Comparison of ENCODE assay signal across 13 cellular contexts in the genomic region with DNA sequence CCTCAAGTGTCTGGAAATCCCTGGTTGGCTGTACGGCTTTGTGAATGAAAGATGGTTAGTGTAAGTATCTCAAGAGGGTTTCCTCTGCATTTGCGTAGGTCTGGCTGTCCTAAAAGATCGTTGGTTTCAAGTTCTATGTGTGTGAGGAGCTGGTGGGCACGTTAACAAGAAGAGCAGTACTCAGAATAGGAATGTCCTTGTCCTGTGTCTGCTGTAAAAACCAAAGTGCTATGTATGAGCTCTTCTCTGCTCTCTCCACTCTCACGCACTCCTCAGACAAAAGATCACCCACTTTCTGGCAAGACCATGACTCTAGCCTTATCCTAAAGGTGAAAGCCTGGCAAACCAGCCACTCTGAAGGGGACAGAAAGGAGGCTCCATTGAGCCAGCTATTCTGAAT. TPM values are rescaled to one million over a fixed set of nuclear protein-coding genes. Genes with fewer than 3 reads are reported as not detected.
DNase-seq lines count a peak whose midpoint lies in the region; ATAC-seq lines count a peak whose summit lies in the region.
"Had no signal": no experiment of that assay in that cellular context is flagged by ENCODE, and none has a peak within 500 bp of the region (broad histone marks: within the 10 kb centered on the region; RNA-seq: fewer than 3 reads in every experiment).

No MANE protein-coding gene starts in this region.

- H3K36me3 Mint-ChIP-seq in IgD-negative memory B cell = peaks cover 3% of the 10 kb centered on the region

- DNase-seq in NCI-H2029 treated with DMSO at 0.1 percent for 48 hours (lab: John Stamatoyannopoulos, UW) = no peak
- DNase-seq in SIG-M5 treated with dmso at 0.1 percent for 504 hours (lab: John Stamatoyannopoulos, UW; ENCODE audit: unreplicated experiment) = no peak
- DNase-seq: activated CD4-positive, CD25-positive, alpha-beta regulatory T cell; DND-41; esophagus squamous epithelium; NCI-H1930; substantia nigra had no signal

- no peaks in the 10 kb centered on the region for H3K27me3 ChIP-seq in iPS-18a (ENCODE audit: control insufficient read depth, insufficient read depth, low read length)
- H3K27me3 ChIP-seq: esophagus squamous epithelium had no signal

- no peaks in the 10 kb centered on the region for H3K36me3 ChIP-seq in iPS-18a (ENCODE audit: control insufficient read depth, low read depth, low read length)
- H3K36me3 ChIP-seq: esophagus squamous epithelium had no signal

- H3K4me3 Mint-ChIP-seq in IgD-negative memory B cell = peak overlapping the region in 3 of 4 donors; percentile 10 to 66 (median 60)
- H3K4me3 Mint-ChIP-seq: brain had no signal

- no peaks in the 10 kb centered on the region for H3K27me3 Mint-ChIP-seq in IgD-negative memory B cell
- H3K27me3 Mint-ChIP-seq: brain had no signal

- H3K27ac Mint-ChIP-seq in IgD-negative memory B cell = peak overlapping the region in 2 of 3 donors; percentile 6 to 91

- no peak overlapping the region for H3K4me3 ChIP-seq in iPS-18a (ENCODE audit: low read length)
- H3K4me3 ChIP-seq: esophagus squamous epithelium had no signal

- peaks cover 0 to 6% (median 5%) of the 10 kb centered on the region in 3 donors for H3K9me3 Mint-ChIP-seq in IgD-negative memory B cell

- H3K4me1 Mint-ChIP-seq in IgD-negative memory B cell = peaks cover 55 to 59% (median 57%) of the 10 kb centered on the region in 3 donors

- no peaks in the 10 kb centered on the region for H3K9me3 ChIP-seq in iPS-18a (ENCODE audit: control insufficient read depth, low read depth, low read length)

- H3K27ac ChIP-seq in iPS-18a (ENCODE audit: low read length) = peak overlapping the region; percentile 36

- H3K4me1 ChIP-seq in iPS-18a (ENCODE audit: control insufficient read depth, low read depth, low read length) = peaks cover 23% of the 10 kb centered on the region

- H3K9ac ChIP-seq in iPS-18a (ENCODE audit: low read length) = no peak overlapping the region

- ATAC-seq in GM18520 (IDR thresholded peaks at IDR 0.05; ENCODE audit: unreplicated experiment) = peak; percentile 16
- peak; percentile 39 for ATAC-seq in GM21723 (IDR thresholded peaks at IDR 0.05; ENCODE audit: unreplicated experiment)
- ATAC-seq in HG02884 (IDR thresholded peaks at IDR 0.05; ENCODE audit: unreplicated experiment) = no peak

RNA-seq across cellular contexts. Expression of a gene that starts 39.1 kb away (rescaled TPM):
- polyA plus RNA-seq in IgD-negative memory B cell = 18.8 TPM
